ENCODE assay signal across 19 cellular contexts in the genomic region with DNA sequence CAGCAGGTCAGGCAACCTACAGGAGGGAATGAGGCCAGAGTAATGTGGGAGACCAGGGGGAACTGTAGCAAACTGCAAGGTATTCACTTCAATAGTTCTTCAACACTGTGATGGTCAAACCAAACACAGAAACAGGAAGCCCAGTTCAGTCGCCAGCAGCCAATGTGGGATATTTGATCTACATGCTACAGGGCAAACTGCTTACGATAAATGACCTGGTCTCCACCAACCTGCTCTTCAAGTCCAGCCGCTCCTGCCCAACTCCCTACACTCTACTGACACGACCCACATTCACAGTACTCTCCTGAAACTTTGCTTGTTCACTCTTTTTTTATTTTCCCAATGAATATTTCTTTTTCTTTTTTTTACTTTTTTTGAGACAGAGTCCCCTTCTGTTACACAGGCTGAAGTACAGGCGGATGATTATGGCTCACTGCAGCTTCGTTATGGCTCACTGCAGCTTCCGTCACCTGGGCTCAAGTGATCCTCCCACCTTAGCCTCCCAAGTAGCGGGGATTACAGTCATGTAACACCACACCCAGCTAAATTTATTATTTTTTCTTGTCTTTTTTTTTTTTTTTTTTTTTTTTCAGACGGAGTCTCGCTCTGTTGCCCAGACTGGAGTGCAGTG. TPM values are rescaled to one million over a fixed set of nuclear protein-coding genes. Genes with fewer than 3 reads are reported as not detected.
A peak's percentile ranks its signal among the peaks of the same experiment; 100 is the strongest.
DNase-seq lines count a peak whose midpoint lies in the region; ATAC-seq and TF ChIP-seq lines count a peak whose summit lies in the region.
"Had no signal": no experiment of that assay in that cellular context is flagged by ENCODE, and none has a peak within 500 bp of the region (broad histone marks: within the 10 kb centered on the region; RNA-seq: fewer than 3 reads in every experiment).

No MANE protein-coding gene starts in this region.

- H3K27me3 Mint-ChIP-seq in progenitor cell of endocrine pancreas = no peaks in the 10 kb centered on the region
- H3K27me3 Mint-ChIP-seq in activated T-cell treated with anti-CD3 and anti-CD28 coated beads, Interleukin-2, amount 50 U/mL, for 24 hours = peaks cover 3% of the 10 kb centered on the region
- H3K27me3 Mint-ChIP-seq in T-helper 17 cell = peaks cover 19% of the 10 kb centered on the region

- peak overlapping the region; percentile 99 for H3K27ac ChIP-seq in epithelial cell of prostate
- H3K27ac ChIP-seq: WERI-Rb-1 had no signal

- peak; percentile 61 for DNase-seq in RKO (ENCODE audit: low spot score)
- no peak for DNase-seq in epithelial cell of prostate (ENCODE audit: low read depth, low spot score)
- no peak for DNase-seq in progenitor cell of endocrine pancreas (ENCODE audit: low spot score, unreplicated experiment)
- no peak for DNase-seq in activated T-cell treated with anti-CD3 and anti-CD28 coated beads, Interleukin-2, amount 50 U/mL, for 24 hours
- no peak for DNase-seq in T-helper 17 cell
- no peak for DNase-seq in posterior vena cava (ENCODE audit: low spot score)
- DNase-seq: amniotic stem cell, DMS 273 treated with DMSO at 0.1 percent for 48 hours, mesenchymal stem cell, MM.1S, NCI-H2029, NCI-H748 treated with DMSO at 0.1 percent for 48 hours had no signal

- H3K36me3 Mint-ChIP-seq in progenitor cell of endocrine pancreas (ENCODE audit: insufficient read depth) = no peaks in the 10 kb centered on the region
- H3K36me3 Mint-ChIP-seq in activated T-cell treated with anti-CD3 and anti-CD28 coated beads, Interleukin-2, amount 50 U/mL, for 24 hours (ENCODE audit: low read depth) = no peaks in the 10 kb centered on the region
- H3K36me3 Mint-ChIP-seq in T-helper 17 cell (ENCODE audit: low read depth) = no peaks in the 10 kb centered on the region

- H3K9me3 Mint-ChIP-seq in progenitor cell of endocrine pancreas (ENCODE audit: low read depth) = no peaks in the 10 kb centered on the region
- H3K9me3 Mint-ChIP-seq in activated T-cell treated with anti-CD3 and anti-CD28 coated beads, Interleukin-2, amount 50 U/mL, for 24 hours = no peaks in the 10 kb centered on the region
- H3K9me3 Mint-ChIP-seq: activated T-helper 17 cell treated with anti-CD3 and anti-CD28 coated beads, Interleukin-2, amount 50 U/mL, for 72 hours had no signal

- no peak for TF ChIP-seq CTCF in progenitor cell of endocrine pancreas (IDR thresholded peaks at IDR 0.05; ENCODE audit: unreplicated experiment)

- H3K4me1 Mint-ChIP-seq in progenitor cell of endocrine pancreas (ENCODE audit: low read depth) (peaks cover 9% of the 10 kb centered on the region), T-helper 17 cell (peaks cover 2% of the 10 kb centered on the region)
- no peaks in the 10 kb centered on the region for H3K4me1 Mint-ChIP-seq in activated T-cell treated with anti-CD3 and anti-CD28 coated beads, Interleukin-2, amount 50 U/mL, for 24 hours (ENCODE audit: low read depth)
- H3K4me1 Mint-ChIP-seq: activated T-helper 17 cell treated with anti-CD3 and anti-CD28 coated beads, Interleukin-2, amount 50 U/mL, for 72 hours; B cell had no signal

- peak overlapping the region; percentile 44 for H3K4me3 Mint-ChIP-seq in progenitor cell of endocrine pancreas (ENCODE audit: low read depth)
- no peak overlapping the region for H3K4me3 Mint-ChIP-seq in activated T-cell treated with anti-CD3 and anti-CD28 coated beads, Interleukin-2, amount 50 U/mL, for 24 hours
- no peak overlapping the region for H3K4me3 Mint-ChIP-seq in T-helper 17 cell
- H3K4me3 Mint-ChIP-seq: activated T-helper 17 cell treated with anti-CD3 and anti-CD28 coated beads, Interleukin-2, amount 50 U/mL, for 72 hours; B cell; nephron had no signal

- intact Hi-C loops in posterior vena cava (cut with DNase I) = no loop called here

- H3K27ac Mint-ChIP-seq in progenitor cell of endocrine pancreas (peak overlapping the region; percentile 46), T-helper 17 cell (no peak overlapping the region)
- no peak overlapping the region for H3K27ac Mint-ChIP-seq in activated T-cell treated with anti-CD3 and anti-CD28 coated beads, Interleukin-2, amount 50 U/mL, for 24 hours
- H3K27ac Mint-ChIP-seq: activated T-helper 17 cell treated with anti-CD3 and anti-CD28 coated beads, Interleukin-2, amount 50 U/mL, for 72 hours; B cell had no signal

- H3K9me3 ChIP-seq in T-helper 17 cell (ENCODE audit: control insufficient read depth, low read length, poor library complexity, severe bottlenecking) = no peaks in the 10 kb centered on the region

- ATAC-seq in GM18867 (IDR thresholded peaks at IDR 0.05; ENCODE audit: unreplicated experiment) (peak; percentile 82), HG03095 (IDR thresholded peaks at IDR 0.05; ENCODE audit: unreplicated experiment) (no peak), T-helper 17 cell (no peak)
- ATAC-seq: activated T-helper 17 cell treated with anti-CD3 and anti-CD28 coated beads, Interleukin-2, amount 50 U/mL, for 72 hours; HCT116 had no signal

RNA-seq across cellular contexts. Expression of a gene that starts 42.1 kb away (rescaled TPM):
- total RNA-seq in progenitor cell of endocrine pancreas = 119 and 122 TPM in 2 replicates
- total RNA-seq in T-helper 17 cell = 10 to 100 TPM; 73.6 to 77.0 TPM
- 10 to 100 TPM; 94.5 to 94.9 TPM for total RNA-seq in posterior vena cava

RNA-seq across cellular contexts. Expression of a gene that starts 42.2 kb away (rescaled TPM):
- total RNA-seq in progenitor cell of endocrine pancreas (48.5 and 49.7 TPM in 2 replicates), T-helper 17 cell (10 to 100 TPM in 1 of 2 donors, 1 to 10 TPM in 1; 9.0 to 16.5 TPM), posterior vena cava (10 to 100 TPM in 1 of 2 donors, 1 to 10 TPM in 1; 4.8 to 22.6 TPM)
